22 cellular contexts compared by ENCODE assay signal in the genomic region with DNA sequence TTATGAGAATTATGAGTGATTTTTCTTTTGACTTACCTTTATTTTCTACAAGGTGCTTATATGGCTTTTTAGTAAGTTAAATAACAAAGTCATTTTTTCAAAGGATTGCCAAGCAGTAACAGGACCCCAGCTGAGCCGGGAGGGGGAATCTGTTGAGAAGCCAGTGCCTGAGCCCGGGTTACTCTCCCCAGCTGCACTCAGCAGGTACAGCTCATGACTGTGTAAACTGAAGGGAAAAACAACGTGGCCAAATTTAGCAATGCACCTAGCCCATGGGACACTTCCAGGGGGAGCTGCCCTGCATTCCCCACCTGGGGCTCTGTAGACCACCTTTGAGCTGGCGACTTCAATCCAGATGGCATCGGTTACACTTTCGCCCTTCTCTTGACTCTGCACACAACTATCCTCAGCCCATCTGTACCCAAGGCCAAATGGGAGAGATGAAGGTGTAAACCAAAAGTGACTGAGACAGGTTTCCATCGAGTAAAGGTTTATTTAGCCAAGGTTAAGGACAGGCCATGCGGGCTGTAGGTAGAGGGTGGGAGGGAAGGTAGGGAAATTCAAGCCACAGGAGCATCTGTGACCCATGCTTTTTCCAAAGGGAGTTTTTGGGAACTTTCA. TPM values are rescaled to one million over a fixed set of nuclear protein-coding genes. Genes with fewer than 3 reads are reported as not detected.
"Had no signal": no experiment of that assay in that cellular context is flagged by ENCODE, and none has a peak within 500 bp of the region (broad histone marks: within the 10 kb centered on the region; RNA-seq: fewer than 3 reads in every experiment).

No MANE protein-coding gene starts in this region.

- H3K4me1 Mint-ChIP-seq: activated CD4-positive, alpha-beta T cell treated with anti-CD3 and anti-CD28 coated beads for 36 hours; activated CD8-positive, alpha-beta memory T cell treated with anti-CD3 and anti-CD28 coated beads, Interleukin-2, amount 10 ng/mL, durations not matched to agents 7 days and 5 days; T-helper 17 cell had no signal

- H3K9me3 ChIP-seq: transverse colon had no signal

- H3K27ac Mint-ChIP-seq: activated CD4-positive, alpha-beta memory T cell treated with anti-CD3 and anti-CD28 coated beads for 36 hours; activated CD4-positive, alpha-beta T cell treated with anti-CD3 and anti-CD28 coated beads for 36 hours; activated CD8-positive, alpha-beta memory T cell treated with anti-CD3 and anti-CD28 coated beads, Interleukin-2, amount 10 ng/mL, durations not matched to agents 7 days and 5 days; natural killer cell treated with Interleukin-12 subunit alpha and Interleukin-12 subunit beta and Interleukin-15 and Interleukin-18, amount 100 ng/mL, for 72 hours; T-helper 17 cell had no signal

- DNase-seq: activated CD4-positive, alpha-beta memory T cell treated with anti-CD3 and anti-CD28 coated beads for 36 hours; activated CD4-positive, alpha-beta T cell treated with anti-CD3 and anti-CD28 coated beads for 36 hours; activated CD8-positive, alpha-beta memory T cell treated with anti-CD3 and anti-CD28 coated beads, Interleukin-2, amount 10 ng/mL, durations not matched to agents 7 days and 5 days; activated naive CD4-positive, alpha-beta T cell treated with anti-CD3 and anti-CD28 coated beads, Interleukin-2, amount 50 U/mL, for 16 hours; activated T-cell treated with anti-CD3 and anti-CD28 coated beads, Interleukin-2, amount 50 U/mL, for 1 hour; dorsolateral prefrontal cortex; erythroblast; heart right ventricle; kidney glomerular epithelial cell; nucleus accumbens; right cardiac atrium; small intestine; stimulated activated naive CD8-positive, alpha-beta T cell treated with anti-CD3 and anti-CD28 coated beads, Interleukin-15, Interleukin-2, amounts not matched to agents 100 U/mL and 50 U/mL, for 24 hours; T-helper 17 cell; transverse colon; WERI-Rb-1 had no signal

- H3K4me3 ChIP-seq: dorsolateral prefrontal cortex, gastroesophageal sphincter, heart right ventricle, transverse colon had no signal

- H3K4me1 ChIP-seq: gastroesophageal sphincter had no signal

- H3K36me3 Mint-ChIP-seq: activated CD4-positive, alpha-beta memory T cell treated with anti-CD3 and anti-CD28 coated beads for 36 hours; activated CD8-positive, alpha-beta memory T cell treated with anti-CD3 and anti-CD28 coated beads, Interleukin-2, amount 10 ng/mL, durations not matched to agents 7 days and 5 days had no signal

- H3K9me3 Mint-ChIP-seq: activated CD4-positive, alpha-beta memory T cell treated with anti-CD3 and anti-CD28 coated beads for 36 hours; natural killer cell treated with Interleukin-12 subunit alpha and Interleukin-12 subunit beta and Interleukin-15 and Interleukin-18, amount 100 ng/mL, for 72 hours had no signal

- ATAC-seq: activated CD4-positive, alpha-beta T cell treated with anti-CD3 and anti-CD28 coated beads for 36 hours; activated CD8-positive, alpha-beta memory T cell treated with anti-CD3 and anti-CD28 coated beads, Interleukin-2, amount 10 ng/mL, durations not matched to agents 7 days and 5 days; natural killer cell treated with Interleukin-12 subunit alpha and Interleukin-12 subunit beta and Interleukin-15 and Interleukin-18, amount 100 ng/mL, for 72 hours; right cardiac atrium; stimulated activated naive CD8-positive, alpha-beta T cell treated with anti-CD3 and anti-CD28 coated beads, Interleukin-15, Interleukin-2, amounts not matched to agents 100 U/mL and 50 U/mL, for 24 hours; T-helper 17 cell had no signal

- H3K27ac ChIP-seq: dorsolateral prefrontal cortex, gastroesophageal sphincter, transverse colon, WERI-Rb-1 had no signal

- H3K36me3 ChIP-seq: gastroesophageal sphincter, heart right ventricle, transverse colon, WERI-Rb-1 had no signal

- H3K4me3 Mint-ChIP-seq: activated CD4-positive, alpha-beta memory T cell treated with anti-CD3 and anti-CD28 coated beads for 36 hours; activated CD4-positive, alpha-beta T cell treated with anti-CD3 and anti-CD28 coated beads for 36 hours; activated CD8-positive, alpha-beta memory T cell treated with anti-CD3 and anti-CD28 coated beads, Interleukin-2, amount 10 ng/mL, durations not matched to agents 7 days and 5 days; natural killer cell treated with Interleukin-12 subunit alpha and Interleukin-12 subunit beta and Interleukin-15 and Interleukin-18, amount 100 ng/mL, for 72 hours; T-helper 17 cell had no signal

RNA-seq across cellular contexts. Expression of a gene that starts 18.2 kb away (rescaled TPM):
- total RNA-seq: activated CD4-positive, alpha-beta memory T cell treated with anti-CD3 and anti-CD28 coated beads for 36 hours; activated CD4-positive, alpha-beta T cell treated with anti-CD3 and anti-CD28 coated beads for 36 hours; activated CD8-positive, alpha-beta memory T cell treated with anti-CD3 and anti-CD28 coated beads, Interleukin-2, amount 10 ng/mL, durations not matched to agents 7 days and 5 days; bronchial epithelial cell; liver; natural killer cell treated with Interleukin-12 subunit alpha and Interleukin-12 subunit beta and Interleukin-15 and Interleukin-18, amount 100 ng/mL, for 72 hours; T-helper 17 cell had no signal
- polyA plus RNA-seq: liver had no signal

RNA-seq across cellular contexts. Expression of a gene that starts 56.0 kb away (rescaled TPM):
- total RNA-seq: activated CD4-positive, alpha-beta memory T cell treated with anti-CD3 and anti-CD28 coated beads for 36 hours; activated CD4-positive, alpha-beta T cell treated with anti-CD3 and anti-CD28 coated beads for 36 hours; activated CD8-positive, alpha-beta memory T cell treated with anti-CD3 and anti-CD28 coated beads, Interleukin-2, amount 10 ng/mL, durations not matched to agents 7 days and 5 days; astrocyte; bronchial epithelial cell; dorsolateral prefrontal cortex; gastroesophageal sphincter; liver; natural killer cell treated with Interleukin-12 subunit alpha and Interleukin-12 subunit beta and Interleukin-15 and Interleukin-18, amount 100 ng/mL, for 72 hours; T-helper 17 cell; transverse colon had no signal
- polyA plus RNA-seq: adipose tissue, heart right ventricle, liver, small intestine had no signal
